Comparison of ENCODE assay signal across 1 cellular context in genomic region chr14:77181603-77182437, GRCh38.
TF ChIP-seq lines count a peak whose summit lies in the region.

Gene TMEM63C, plus strand, starts transcription at chr14:77181798. Its CDS starts 37,016 bp downstream, at chr14:77218814.

TF ChIP-seq in H1, 55 proteins besides CTCF, POLR2A, EP300 and RAD21:
- TF ChIP-seq NANOG (IDR thresholded peaks at IDR 0.05; ENCODE audit: insufficient read depth, low read depth, low read length, poor library complexity, severe bottlenecking) (no peak), ATF3 (IDR thresholded peaks at IDR 0.05; ENCODE audit: insufficient read depth, low read depth, low read length) (no peak), KDM4A (IDR thresholded peaks at IDR 0.05; ENCODE audit: low read depth, low read length, severe bottlenecking) (peak; percentile 51), SIX5 (IDR thresholded peaks at IDR 0.05; ENCODE audit: low read depth, low read length) (no peak), TAF7 (optimal IDR thresholded peaks at IDR 0.05; ENCODE audit: borderline replicate concordance, low read depth, low read length) (no peak), RBBP5 (IDR thresholded peaks at IDR 0.05; ENCODE audit: borderline replicate concordance, low read depth, low read length) (peak; percentile 33; the same call in 1 of the 2 replicates), ATF2 (IDR thresholded peaks at IDR 0.05; ENCODE audit: low read length) (peak; percentile 67; the same call in 1 of the 2 replicates), CTBP2 (IDR thresholded peaks at IDR 0.05; ENCODE audit: borderline replicate concordance, insufficient read depth, insufficient read length, low read length) (peak; percentile 63), TCF12 (IDR thresholded peaks at IDR 0.05; ENCODE audit: low read depth, low read length) (no peak), GABPA (IDR thresholded peaks at IDR 0.05; ENCODE audit: borderline replicate concordance, insufficient read depth, low read length) (no peak), HDAC2 (IDR thresholded peaks at IDR 0.05; ENCODE audit: borderline replicate concordance in 1 of 2, low read depth in 2 of 2, low read length in 2 of 2) (peak in 1 of 2 experiments; percentile 57; a peak in 1 of 4 replicates), CREB1 (IDR thresholded peaks at IDR 0.05) (peak; percentile 70), PHF8 (conservative IDR thresholded peaks at IDR 0.05; ENCODE audit: low read depth, low read length) (peak; percentile 57), BACH1 (IDR thresholded peaks at IDR 0.05; ENCODE audit: low read length) (peak; percentile 43; the same call in 1 of the 2 replicates), ASH2L (IDR thresholded peaks at IDR 0.05; ENCODE audit: low read length) (peak; percentile 78), SP1 (IDR thresholded peaks at IDR 0.05; ENCODE audit: low read depth, low read length) (peak; percentile 84), BCL11A (IDR thresholded peaks at IDR 0.05; ENCODE audit: low read depth in 2 of 2, low read length in 2 of 2) (no peak), MAX (IDR thresholded peaks at IDR 0.05) (peak; percentile 55), YY1 (IDR thresholded peaks at IDR 0.05; ENCODE audit: low read depth, low read length) (peak; percentile 72; the same call in 1 of the 2 replicates), TEAD4 (IDR thresholded peaks at IDR 0.05; ENCODE audit: low read depth, low read length) (peak; percentile 79), SIN3A (conservative IDR thresholded peaks at IDR 0.05 in 1 of 2, IDR thresholded peaks at IDR 0.05 in 1 of 2; ENCODE audit: low read depth in 1 of 2, low read length in 2 of 2) (peak; percentile 81 to 94; a peak in 3 of 4 replicates), SRF (IDR thresholded peaks at IDR 0.05; ENCODE audit: low read depth, low read length) (no peak)
